In genomic region chr11:128208329-128209220, GRCh38 we compare ENCODE assay signal across 11 cellular contexts.
A peak's percentile ranks its signal among the peaks of the same experiment; 100 is the strongest.
DNase-seq lines count a peak whose midpoint lies in the region; ATAC-seq and TF ChIP-seq lines count a peak whose summit lies in the region.
"Had no signal": no experiment of that assay in that cellular context is flagged by ENCODE, and none has a peak within 500 bp of the region (broad histone marks: within the 10 kb centered on the region; RNA-seq: fewer than 3 reads in every experiment).

No MANE protein-coding gene starts in this region.

- H2AFZ ChIP-seq in HCT116 (ENCODE audit: low read depth, low read length, poor library complexity, severe bottlenecking) = no peak overlapping the region

- no peaks in the 10 kb centered on the region for H3K27me3 ChIP-seq in HCT116 (ENCODE audit: insufficient read depth, low read length)
- no peaks in the 10 kb centered on the region for H3K27me3 ChIP-seq in CD4-positive, alpha-beta memory T cell (ENCODE audit: insufficient read depth, low read length)

- DNase-seq in HCT116 (ENCODE audit: low read depth, low spot score) (peak; percentile 57), left ventricle myocardium superior (no peak), NCI-H1930 (lab: John Stamatoyannopoulos, UW) (no peak)
- no peak for DNase-seq in activated CD8-positive, alpha-beta memory T cell treated with anti-CD3 and anti-CD28 coated beads, Interleukin-2, amount 10 ng/mL, durations not matched to agents 7 days and 5 days
- DNase-seq in CD4-positive, alpha-beta memory T cell = no peak
- DNase-seq: activated gamma-delta T cell treated with Interleukin-2 at 50 U/mL for 16 hours, islet precursor cell, SIG-M5 had no signal

- H3K27ac Mint-ChIP-seq in activated T-helper 17 cell treated with anti-CD3 and anti-CD28 coated beads, Interleukin-2, amount 50 U/mL, for 72 hours = no peak overlapping the region
- H3K27ac Mint-ChIP-seq in stimulated activated naive CD8-positive, alpha-beta T cell treated with anti-CD3 and anti-CD28 coated beads, Interleukin-15, Interleukin-2, amounts not matched to agents 100 ng/mL and 50 ng/mL, for 24 hours = peak overlapping the region; percentile 46
- no peak overlapping the region for H3K27ac Mint-ChIP-seq in activated CD8-positive, alpha-beta memory T cell treated with anti-CD3 and anti-CD28 coated beads, Interleukin-2, amount 10 ng/mL, durations not matched to agents 7 days and 5 days
- no peak overlapping the region for H3K27ac Mint-ChIP-seq in CD4-positive, alpha-beta memory T cell

- H3K4me3 Mint-ChIP-seq in activated T-helper 17 cell treated with anti-CD3 and anti-CD28 coated beads, Interleukin-2, amount 50 U/mL, for 72 hours = no peak overlapping the region
- H3K4me3 Mint-ChIP-seq in stimulated activated naive CD8-positive, alpha-beta T cell treated with anti-CD3 and anti-CD28 coated beads, Interleukin-15, Interleukin-2, amounts not matched to agents 100 ng/mL and 50 ng/mL, for 24 hours = no peak overlapping the region
- H3K4me3 Mint-ChIP-seq in activated CD8-positive, alpha-beta memory T cell treated with anti-CD3 and anti-CD28 coated beads, Interleukin-2, amount 10 ng/mL, durations not matched to agents 7 days and 5 days = no peak overlapping the region
- no peak overlapping the region for H3K4me3 Mint-ChIP-seq in CD4-positive, alpha-beta memory T cell

- H3K36me3 Mint-ChIP-seq in activated T-helper 17 cell treated with anti-CD3 and anti-CD28 coated beads, Interleukin-2, amount 50 U/mL, for 72 hours (ENCODE audit: low read depth) = no peaks in the 10 kb centered on the region
- H3K36me3 Mint-ChIP-seq in stimulated activated naive CD8-positive, alpha-beta T cell treated with anti-CD3 and anti-CD28 coated beads, Interleukin-15, Interleukin-2, amounts not matched to agents 100 ng/mL and 50 ng/mL, for 24 hours (ENCODE audit: low read depth) = peaks cover 9% of the 10 kb centered on the region
- peaks cover 14% of the 10 kb centered on the region for H3K36me3 Mint-ChIP-seq in activated CD8-positive, alpha-beta memory T cell treated with anti-CD3 and anti-CD28 coated beads, Interleukin-2, amount 10 ng/mL, durations not matched to agents 7 days and 5 days
- peaks cover 0 to 5% of the 10 kb centered on the region in 2 donors for H3K36me3 Mint-ChIP-seq in CD4-positive, alpha-beta memory T cell

- peaks cover 38 to 51% of the 10 kb centered on the region in 2 experiments for H3K4me1 ChIP-seq in HCT116 (ENCODE audit: control insufficient read depth in 1 of 2, insufficient read depth in 2 of 2, low read length in 2 of 2)
- no peaks in the 10 kb centered on the region for H3K4me1 ChIP-seq in CD4-positive, alpha-beta memory T cell (ENCODE audit: insufficient read depth, low read length)

- intact Hi-C loops in HCT116 (cut with micrococcal nuclease) (loop anchor here (5.0 kb wide), 1 partner anchor 239 kb away; no protein-coding TSS in a partner anchor), left ventricle myocardium superior (cut with micrococcal nuclease) (no loop called here)
- intact Hi-C loops in CD4-positive, alpha-beta memory T cell (cut with micrococcal nuclease) = no loop called here

- H3K4me3 ChIP-seq in HCT116 (replicated peaks in 1 of 2; ENCODE audit: low read depth in 1 of 2, low read length in 2 of 2) = peak overlapping the region in 1 of 2 experiments; percentile 17; a peak in 1 of 4 replicates
- no peak overlapping the region for H3K4me3 ChIP-seq in CD4-positive, alpha-beta memory T cell (ENCODE audit: low read length in 2 of 2)

- no peak for TF ChIP-seq CTCF in HCT116 (IDR thresholded peaks at IDR 0.05 in 2 of 3, conservative IDR thresholded peaks at IDR 0.05 in 1 of 3; ENCODE audit: borderline replicate concordance in 1 of 3, insufficient read depth in 1 of 3, low read depth in 2 of 3, low read length in 2 of 3)

- ATAC-seq in HCT116 = peak; percentile 34
- ATAC-seq in activated T-helper 17 cell treated with anti-CD3 and anti-CD28 coated beads, Interleukin-2, amount 50 U/mL, for 72 hours (replicated peaks) = peak; percentile 75
- peak; percentile 84 for ATAC-seq in left ventricle myocardium superior
- no peak for ATAC-seq in activated CD8-positive, alpha-beta memory T cell treated with anti-CD3 and anti-CD28 coated beads, Interleukin-2, amount 10 ng/mL, durations not matched to agents 7 days and 5 days
- no peak for ATAC-seq in HG03196 (IDR thresholded peaks at IDR 0.05; ENCODE audit: unreplicated experiment)

- no peaks in the 10 kb centered on the region; the same call in 1 of the 2 replicates for H3K9me2 ChIP-seq in HCT116 (ENCODE audit: insufficient read depth)

- 0 out of 4 replicates have a peak, but pooled peaks cover 0 to 5% of the 10 kb centered on the region in 2 experiments for H3K36me3 ChIP-seq in HCT116 (ENCODE audit: control insufficient read depth in 1 of 2, insufficient read depth in 2 of 2, low read length in 2 of 2)
- H3K36me3 ChIP-seq in CD4-positive, alpha-beta memory T cell (ENCODE audit: insufficient read depth, low read length) = no peaks in the 10 kb centered on the region

- CTCF ChIA-PET in HCT116 (lab: Charles Lee) = no interaction called here
- CTCF ChIA-PET in activated CD8-positive, alpha-beta memory T cell treated with anti-CD3 and anti-CD28 coated beads, Interleukin-2, amount 10 ng/mL, durations not matched to agents 7 days and 5 days (lab: Charles Lee) = no interaction called here
- CTCF ChIA-PET in CD4-positive, alpha-beta memory T cell (lab: Charles Lee; ENCODE audit: partially characterized antibody) = interaction anchor here (0.8 kb wide), 1 partner anchor 51 kb away, joined by 3 read pairs; no protein-coding TSS in a partner anchor

- peaks cover 3% of the 10 kb centered on the region for H3K27me3 Mint-ChIP-seq in activated T-helper 17 cell treated with anti-CD3 and anti-CD28 coated beads, Interleukin-2, amount 50 U/mL, for 72 hours
- peaks cover 4% of the 10 kb centered on the region for H3K27me3 Mint-ChIP-seq in stimulated activated naive CD8-positive, alpha-beta T cell treated with anti-CD3 and anti-CD28 coated beads, Interleukin-15, Interleukin-2, amounts not matched to agents 100 ng/mL and 50 ng/mL, for 24 hours
- H3K27me3 Mint-ChIP-seq in activated CD8-positive, alpha-beta memory T cell treated with anti-CD3 and anti-CD28 coated beads, Interleukin-2, amount 10 ng/mL, durations not matched to agents 7 days and 5 days = no peaks in the 10 kb centered on the region
- no peaks in the 10 kb centered on the region for H3K27me3 Mint-ChIP-seq in CD4-positive, alpha-beta memory T cell

- H3K27ac ChIP-seq in HCT116 (ENCODE audit: low read depth, low read length) = no peak overlapping the region
- H3K27ac ChIP-seq in CD4-positive, alpha-beta memory T cell (ENCODE audit: low read depth, low read length) = no peak overlapping the region

- POLR2A ChIA-PET in HCT116 (lab: Charles Lee) = no interaction called here
- POLR2A ChIA-PET in CD4-positive, alpha-beta memory T cell (lab: Charles Lee; ENCODE audit: partially characterized antibody) = interaction anchor here (0.5 kb wide), 1 partner anchor 505 kb away, joined by 3 read pairs; no protein-coding TSS in a partner anchor

- no peak for TF ChIP-seq RAD21 in HCT116 (IDR thresholded peaks at IDR 0.05; ENCODE audit: low read depth)

- RAD21 ChIA-PET in HCT116 (lab: Charles Lee; ENCODE audit: low non-redundant PET in 1 of 2, low total read pairs in 2 of 2, uncharacterized antibody in 2 of 2, unreplicated experiment in 2 of 2) = no interaction called here

- TF ChIP-seq POLR2A in HCT116 (IDR thresholded peaks at IDR 0.05; ENCODE audit: borderline replicate concordance, extremely low read depth, insufficient read depth, insufficient read length) = no peak

- peak overlapping the region; percentile 73 for H3K4me2 ChIP-seq in HCT116 (ENCODE audit: low read length)

- H3K9me3 Mint-ChIP-seq in activated T-helper 17 cell treated with anti-CD3 and anti-CD28 coated beads, Interleukin-2, amount 50 U/mL, for 72 hours = no peaks in the 10 kb centered on the region
- H3K9me3 Mint-ChIP-seq in stimulated activated naive CD8-positive, alpha-beta T cell treated with anti-CD3 and anti-CD28 coated beads, Interleukin-15, Interleukin-2, amounts not matched to agents 100 ng/mL and 50 ng/mL, for 24 hours = peaks cover 20% of the 10 kb centered on the region
- H3K9me3 Mint-ChIP-seq in activated CD8-positive, alpha-beta memory T cell treated with anti-CD3 and anti-CD28 coated beads, Interleukin-2, amount 10 ng/mL, durations not matched to agents 7 days and 5 days (ENCODE audit: low read depth) = peaks cover 5% of the 10 kb centered on the region
- peaks cover 0 to 12% (median 4%) of the 10 kb centered on the region in 8 donors for H3K9me3 Mint-ChIP-seq in CD4-positive, alpha-beta memory T cell

- peak overlapping the region; percentile 6; the same call in 1 of the 2 replicates for H3K9ac ChIP-seq in HCT116 (ENCODE audit: low read length)

- no peaks in the 10 kb centered on the region for H3K4me1 Mint-ChIP-seq in activated T-helper 17 cell treated with anti-CD3 and anti-CD28 coated beads, Interleukin-2, amount 50 U/mL, for 72 hours
- peaks cover 24% of the 10 kb centered on the region for H3K4me1 Mint-ChIP-seq in stimulated activated naive CD8-positive, alpha-beta T cell treated with anti-CD3 and anti-CD28 coated beads, Interleukin-15, Interleukin-2, amounts not matched to agents 100 ng/mL and 50 ng/mL, for 24 hours (ENCODE audit: low read depth)
- H3K4me1 Mint-ChIP-seq in activated CD8-positive, alpha-beta memory T cell treated with anti-CD3 and anti-CD28 coated beads, Interleukin-2, amount 10 ng/mL, durations not matched to agents 7 days and 5 days = peaks cover 3% of the 10 kb centered on the region
- no peaks in the 10 kb centered on the region for H3K4me1 Mint-ChIP-seq in CD4-positive, alpha-beta memory T cell

- no peaks in the 10 kb centered on the region for H4K20me1 ChIP-seq in HCT116 (ENCODE audit: insufficient read depth)

- H3K9me3 ChIP-seq in HCT116 (ENCODE audit: control insufficient read depth in 1 of 2, insufficient read depth in 1 of 2, low read depth in 1 of 2, low read length in 2 of 2) = no peaks in the 10 kb centered on the region
- no peaks in the 10 kb centered on the region for H3K9me3 ChIP-seq in CD4-positive, alpha-beta memory T cell (ENCODE audit: control insufficient read depth in 1 of 2, low read length in 2 of 2)

- H3K79me2 ChIP-seq in HCT116 (ENCODE audit: insufficient read depth, low read length) = no peaks in the 10 kb centered on the region

- BruUV-seq in HCT116 (replicated peaks; lab: Mats Ljungman, UMichigan) = no TSS peak

TF ChIP-seq in HCT116, 20 proteins besides CTCF, POLR2A, EP300 and RAD21 (continues in another document):
- TF ChIP-seq TCF7L2 (IDR thresholded peaks at IDR 0.05; ENCODE audit: borderline replicate concordance, extremely low read depth, insufficient read depth, insufficient read length) (no peak), POLR2AphosphoS5 (IDR thresholded peaks at IDR 0.05; ENCODE audit: low read depth, low read length) (peak; percentile 35; the same call in 1 of the 2 replicates), JUND (IDR thresholded peaks at IDR 0.05) (peak; percentile 65)

Comparison
In these comparisons a context has a peak if more than half of its experiments do, and no peak if none do; other contexts are left out.
1. ATAC-seq: peak in HCT116 (single experiment), activated T-helper 17 cell treated with anti-CD3 and anti-CD28 coated beads, Interleukin-2, amount 50 U/mL, for 72 hours (single experiment) and left ventricle myocardium superior (single experiment); none in activated CD8-positive, alpha-beta memory T cell treated with anti-CD3 and anti-CD28 coated beads, Interleukin-2, amount 10 ng/mL, durations not matched to agents 7 days and 5 days (single experiment) and HG03196 (single experiment).